ENCODE assay signal across 26 cellular contexts in the genomic region with DNA sequence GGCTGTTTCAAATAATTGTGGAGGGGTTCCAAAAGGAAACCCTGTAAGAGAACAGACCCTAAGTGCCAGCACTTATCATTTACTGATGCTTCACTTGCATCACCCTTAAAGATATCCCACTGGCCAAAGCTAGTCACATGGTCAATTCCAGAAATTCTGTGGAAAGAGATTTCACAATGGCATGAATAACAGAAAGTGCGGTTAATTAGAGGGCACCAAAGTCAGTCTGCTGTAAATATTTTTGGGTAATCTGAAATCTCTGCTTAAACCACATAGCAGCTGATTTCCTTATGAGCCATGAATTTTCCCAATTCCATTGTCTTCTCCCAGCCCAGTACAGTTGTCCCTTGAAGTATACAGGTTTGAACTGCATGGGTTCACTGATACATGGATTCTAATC.
"Had no signal": no experiment of that assay in that cellular context is flagged by ENCODE, and none has a peak within 500 bp of the region (broad histone marks: within the 10 kb centered on the region; RNA-seq: fewer than 3 reads in every experiment).

No MANE protein-coding gene starts in this region.

- H3K36me3 Mint-ChIP-seq: activated naive CD4-positive, alpha-beta T cell treated with anti-CD3 and anti-CD28 coated beads, Interleukin-2, amount 50 U/mL, for 72 hours; brain; memory B cell; natural killer cell; neural progenitor cell; type B pancreatic cell had no signal

- H3K9ac ChIP-seq: neural progenitor cell had no signal

- H3K4me1 ChIP-seq: neural progenitor cell, uterus had no signal

- DNase-seq: activated CD4-positive, alpha-beta T cell treated with anti-CD3 and anti-CD28 coated beads for 4 hours; activated CD4-positive, alpha-beta T cell treated with anti-CD3 and anti-CD28 coated beads, Interleukin-2, amount 50 U/mL, for 4 hours; activated naive CD4-positive, alpha-beta T cell; activated T-cell treated with anti-CD3 and anti-CD28 coated beads for 4 hours; activated T-cell treated with anti-CD3 and anti-CD28 coated beads, Interleukin-2, amount 50 U/mL, for 72 hours; anterior cingulate cortex; cortex of kidney; effector memory CD8-positive, alpha-beta T cell; erythroblast; foreskin fibroblast; head of caudate nucleus; hippocampal formation; left cardiac atrium; natural killer cell; occipital lobe; right cardiac atrium; stimulated activated CD4-positive, alpha-beta T cell treated with anti-CD3 and anti-CD28 coated beads, Interleukin-4, amount 100 ng/mL, for 1 hour; substantia nigra; uterus had no signal

- H3K9me3 ChIP-seq: uterus had no signal

- H2AFZ ChIP-seq: neural progenitor cell had no signal

- H3K4me3 ChIP-seq: neural progenitor cell, uterus had no signal

- H3K27ac ChIP-seq: neural progenitor cell, uterus, VCaP had no signal

- ATAC-seq: activated naive CD4-positive, alpha-beta T cell treated with anti-CD3 and anti-CD28 coated beads, Interleukin-2, amount 50 U/mL, for 72 hours; activated T-cell treated with anti-CD3 and anti-CD28 coated beads, Interleukin-2, amount 50 U/mL, for 72 hours; effector memory CD8-positive, alpha-beta T cell; natural killer cell; right cardiac atrium had no signal

- H3K27ac Mint-ChIP-seq: activated naive CD4-positive, alpha-beta T cell treated with anti-CD3 and anti-CD28 coated beads, Interleukin-2, amount 50 U/mL, for 72 hours; activated T-cell treated with anti-CD3 and anti-CD28 coated beads, Interleukin-2, amount 50 U/mL, for 72 hours; brain; effector memory CD8-positive, alpha-beta T cell; memory B cell; natural killer cell; neural progenitor cell; stimulated activated naive CD8-positive, alpha-beta T cell treated with anti-CD3 and anti-CD28 coated beads, Interleukin-15, Interleukin-2, amounts not matched to agents 100 ng/mL and 50 ng/mL, for 24 hours; type B pancreatic cell had no signal

- H3K36me3 ChIP-seq: neural progenitor cell, uterus had no signal

- H3K4me1 Mint-ChIP-seq: memory B cell, natural killer cell had no signal

- H3K27me3 Mint-ChIP-seq: brain; effector memory CD8-positive, alpha-beta T cell; memory B cell; stimulated activated naive CD8-positive, alpha-beta T cell treated with anti-CD3 and anti-CD28 coated beads, Interleukin-15, Interleukin-2, amounts not matched to agents 100 ng/mL and 50 ng/mL, for 24 hours; type B pancreatic cell had no signal

- H3K9me3 Mint-ChIP-seq: brain; memory B cell; neural progenitor cell; stimulated activated naive CD8-positive, alpha-beta T cell treated with anti-CD3 and anti-CD28 coated beads, Interleukin-15, Interleukin-2, amounts not matched to agents 100 ng/mL and 50 ng/mL, for 24 hours; type B pancreatic cell had no signal

- H3K4me2 ChIP-seq: neural progenitor cell had no signal

- H3K4me3 Mint-ChIP-seq: activated T-cell treated with anti-CD3 and anti-CD28 coated beads, Interleukin-2, amount 50 U/mL, for 72 hours; brain; effector memory CD8-positive, alpha-beta T cell; memory B cell; natural killer cell; neural progenitor cell; stimulated activated naive CD8-positive, alpha-beta T cell treated with anti-CD3 and anti-CD28 coated beads, Interleukin-15, Interleukin-2, amounts not matched to agents 100 ng/mL and 50 ng/mL, for 24 hours; type B pancreatic cell had no signal

- H3K27me3 ChIP-seq: neural progenitor cell, uterus had no signal
